23 cellular contexts compared by ENCODE assay signal in the genomic region with DNA sequence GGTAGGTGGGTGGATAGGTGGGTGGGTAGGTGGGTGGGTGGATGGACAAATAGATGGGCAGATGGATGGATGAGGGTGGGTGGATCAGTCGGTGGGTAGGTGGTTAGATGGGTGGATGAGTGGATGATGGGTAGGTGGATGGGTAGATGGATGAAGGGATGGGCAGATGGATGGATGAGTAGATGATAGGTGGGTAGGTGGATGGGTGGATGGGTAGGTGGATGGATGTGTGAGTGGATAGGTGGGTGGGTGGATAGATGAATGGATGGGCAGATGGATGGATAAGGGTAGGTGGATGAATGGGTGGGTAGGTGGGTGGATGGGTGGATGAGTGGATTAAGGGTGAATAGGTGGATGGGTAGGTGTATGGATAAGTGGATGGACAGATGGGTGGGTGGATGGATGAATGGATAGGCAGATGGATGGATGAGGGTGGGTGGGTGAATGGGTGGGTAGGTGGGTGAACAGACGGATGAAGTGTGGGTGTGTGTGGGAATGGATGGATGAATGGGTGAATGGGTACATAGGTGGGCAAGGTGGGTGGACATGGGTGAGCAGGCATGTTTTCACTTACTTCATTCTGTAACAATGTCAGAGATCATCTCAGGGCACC. TPM values are rescaled to one million over a fixed set of nuclear protein-coding genes. Genes with fewer than 3 reads are reported as not detected.
A peak's percentile ranks its signal among the peaks of the same experiment; 100 is the strongest.
DNase-seq lines count a peak whose midpoint lies in the region; ATAC-seq, FAIRE-seq and TF ChIP-seq lines count a peak whose summit lies in the region.
"Had no signal": no experiment of that assay in that cellular context is flagged by ENCODE, and none has a peak within 500 bp of the region (broad histone marks: within the 10 kb centered on the region; RNA-seq: fewer than 3 reads in every experiment).

No MANE protein-coding gene starts in this region.

- H3K4me3 ChIP-seq in CD4-positive, CD25-positive, alpha-beta regulatory T cell (ENCODE audit: low read depth, low read length): no peak overlapping the region
- H3K4me3 ChIP-seq in upper lobe of left lung: no peak overlapping the region
- H3K4me3 ChIP-seq: GM12878, hepatocyte, MG63, SJCRH30 had no signal

- no peak for DNase-seq in CD4-positive, CD25-positive, alpha-beta regulatory T cell
- no peak for DNase-seq in GM12891 (ENCODE audit: insufficient read length, low spot score)
- DNase-seq in T-cell: no peak
- no peak for DNase-seq in naive thymus-derived CD8-positive, alpha-beta T cell
- no peak for DNase-seq in upper lobe of left lung
- no peak for DNase-seq in effector memory CD8-positive, alpha-beta T cell
- DNase-seq: activated CD8-positive, alpha-beta memory T cell treated with anti-CD3 and anti-CD28 coated beads for 24 hours; activated gamma-delta T cell treated with Interleukin-2 at 50 U/mL for 16 hours; endodermal cell; mammary epithelial cell; MG63; NCI-H2029 treated with DMSO at 0.1 percent for 48 hours; SJCRH30; stimulated activated CD4-positive, alpha-beta T cell treated with anti-CD3 and anti-CD28 coated beads, Interleukin-2, amount 100 ng/mL, for 48 hours had no signal

- peaks cover 51% of the 10 kb centered on the region for H3K4me1 ChIP-seq in CD4-positive, CD25-positive, alpha-beta regulatory T cell (ENCODE audit: control insufficient read depth, insufficient read depth, low read length, poor library complexity, severe bottlenecking)
- peaks cover 49 to 61% (median 51%) of the 10 kb centered on the region in 4 donors for H3K4me1 ChIP-seq in upper lobe of left lung

- TF ChIP-seq POLR2A in GM12891 (IDR thresholded peaks at IDR 0.05; ENCODE audit: low read depth, low read length): no peak
- no peak for TF ChIP-seq POLR2A in upper lobe of left lung (IDR thresholded peaks at IDR 0.05)

- peak overlapping the region; percentile 35 for H3K27ac ChIP-seq in CD4-positive, CD25-positive, alpha-beta regulatory T cell (ENCODE audit: insufficient read depth, low read length, poor library complexity, severe bottlenecking)
- H3K27ac ChIP-seq in upper lobe of left lung: peak overlapping the region in 2 of 4 donors; percentile 87 to 88
- H3K27ac ChIP-seq: SJCRH30 had no signal

- peak; percentile 9 for FAIRE-seq in GM12891 (lab: Jason Lieb, UNC)
- FAIRE-seq: colon, frontal cortex, GM12878, RCC 7860 had no signal

- H3K9me3 Mint-ChIP-seq in CD4-positive, CD25-positive, alpha-beta regulatory T cell: no peaks in the 10 kb centered on the region
- no peaks in the 10 kb centered on the region for H3K9me3 Mint-ChIP-seq in T-cell
- no peaks in the 10 kb centered on the region for H3K9me3 Mint-ChIP-seq in naive thymus-derived CD8-positive, alpha-beta T cell
- no peaks in the 10 kb centered on the region for H3K9me3 Mint-ChIP-seq in effector memory CD8-positive, alpha-beta T cell

- no peaks in the 10 kb centered on the region for H3K9me3 ChIP-seq in CD4-positive, CD25-positive, alpha-beta regulatory T cell (ENCODE audit: control insufficient read depth in 2 of 2, low read length in 2 of 2)
- no peaks in the 10 kb centered on the region for H3K9me3 ChIP-seq in upper lobe of left lung
- H3K9me3 ChIP-seq: MG63, SJCRH30 had no signal

- ATAC-seq in CD4-positive, CD25-positive, alpha-beta regulatory T cell (ENCODE audit: low read depth in 2 of 2): no peak
- ATAC-seq in T-cell (replicated peaks in 1 of 4) (no peak), upper lobe of left lung (ENCODE audit: low FRiP score in 2 of 2) (no peak), HG03280 (IDR thresholded peaks at IDR 0.05; ENCODE audit: unreplicated experiment) (no peak)
- ATAC-seq in naive thymus-derived CD8-positive, alpha-beta T cell: no peak
- ATAC-seq in effector memory CD8-positive, alpha-beta T cell (replicated peaks): no peak
- ATAC-seq: activated CD4-positive, CD25-positive, alpha-beta regulatory T cell treated with anti-CD3 and anti-CD28 coated beads, Interleukin-2, amount 50 U/mL, for 24 hours; GM12878; left cardiac atrium; right cardiac atrium had no signal

- 93 to 95% methylated on average over 2 of the region's 2 CpGs for WGBS in upper lobe of left lung, 2 donors

- H3K27me3 ChIP-seq in CD4-positive, CD25-positive, alpha-beta regulatory T cell (ENCODE audit: control insufficient read depth, insufficient read depth, low read length): no peaks in the 10 kb centered on the region
- H3K27me3 ChIP-seq in upper lobe of left lung: no peaks in the 10 kb centered on the region
- H3K27me3 ChIP-seq: hepatocyte, MG63, SJCRH30 had no signal

- no peak for TF ChIP-seq EP300 in upper lobe of left lung (IDR thresholded peaks at IDR 0.05)

- CTCF ChIA-PET in T-cell (lab: Charles Lee): no interaction called here

- H3K4me1 Mint-ChIP-seq in CD4-positive, CD25-positive, alpha-beta regulatory T cell: peaks cover 0 to 55% (median 18%) of the 10 kb centered on the region in 4 donors
- H3K4me1 Mint-ChIP-seq in T-cell: peaks cover 36 to 53% (median 37%) of the 10 kb centered on the region in 3 donors
- peaks cover 17 to 52% (median 45%) of the 10 kb centered on the region in 4 donors for H3K4me1 Mint-ChIP-seq in naive thymus-derived CD8-positive, alpha-beta T cell
- peaks cover 13 to 14% of the 10 kb centered on the region in 2 donors for H3K4me1 Mint-ChIP-seq in effector memory CD8-positive, alpha-beta T cell (ENCODE audit: low read depth in 2 of 2)

- H3K36me3 ChIP-seq in CD4-positive, CD25-positive, alpha-beta regulatory T cell (ENCODE audit: control insufficient read depth, insufficient read depth, low read length): no peaks in the 10 kb centered on the region
- H3K36me3 ChIP-seq in upper lobe of left lung: no peaks in the 10 kb centered on the region
- H3K36me3 ChIP-seq: SJCRH30 had no signal

- peak overlapping the region in 3 of 4 donors; percentile 13 to 63 (median 61) for H3K4me3 Mint-ChIP-seq in CD4-positive, CD25-positive, alpha-beta regulatory T cell
- peak overlapping the region in 2 of 3 donors; percentile 39 to 72 for H3K4me3 Mint-ChIP-seq in T-cell
- H3K4me3 Mint-ChIP-seq in naive thymus-derived CD8-positive, alpha-beta T cell: peak overlapping the region in 3 of 10 donors; percentile 15 to 72 (median 50)
- no peak overlapping the region for H3K4me3 Mint-ChIP-seq in effector memory CD8-positive, alpha-beta T cell
- H3K4me3 Mint-ChIP-seq: endodermal cell had no signal

- POLR2A ChIA-PET in T-cell (lab: Charles Lee): no interaction called here
- POLR2A ChIA-PET in naive thymus-derived CD8-positive, alpha-beta T cell (lab: Charles Lee): interaction anchor here (1.4 to 6.1 kb wide), 3 partner anchors 7 to 23 kb away, joined by 4 to 58 read pairs (median 5); no protein-coding TSS in a partner anchor

- H3K36me3 Mint-ChIP-seq in CD4-positive, CD25-positive, alpha-beta regulatory T cell: no peaks in the 10 kb centered on the region
- H3K36me3 Mint-ChIP-seq in T-cell: no peaks in the 10 kb centered on the region
- no peaks in the 10 kb centered on the region for H3K36me3 Mint-ChIP-seq in naive thymus-derived CD8-positive, alpha-beta T cell
- H3K36me3 Mint-ChIP-seq in effector memory CD8-positive, alpha-beta T cell (ENCODE audit: insufficient read depth): peaks cover 3% of the 10 kb centered on the region

- no peaks in the 10 kb centered on the region for H3K27me3 Mint-ChIP-seq in CD4-positive, CD25-positive, alpha-beta regulatory T cell
- no peaks in the 10 kb centered on the region for H3K27me3 Mint-ChIP-seq in T-cell
- no peaks in the 10 kb centered on the region for H3K27me3 Mint-ChIP-seq in naive thymus-derived CD8-positive, alpha-beta T cell
- peaks cover 5 to 14% of the 10 kb centered on the region in 2 donors for H3K27me3 Mint-ChIP-seq in effector memory CD8-positive, alpha-beta T cell

- TF ChIP-seq CTCF in upper lobe of left lung (IDR thresholded peaks at IDR 0.05): no peak

- peak overlapping the region in 1 of 3 donors; percentile 15 for H3K27ac Mint-ChIP-seq in CD4-positive, CD25-positive, alpha-beta regulatory T cell
- H3K27ac Mint-ChIP-seq in T-cell: peak overlapping the region; percentile 92 to 93
- peak overlapping the region in 6 of 10 donors; percentile 64 to 86 (median 76) for H3K27ac Mint-ChIP-seq in naive thymus-derived CD8-positive, alpha-beta T cell
- H3K27ac Mint-ChIP-seq in effector memory CD8-positive, alpha-beta T cell: peak overlapping the region in 1 of 2 donors; percentile 76
- H3K27ac Mint-ChIP-seq: endodermal cell had no signal

TF ChIP-seq in GM12891, 5 proteins besides CTCF, POLR2A, EP300 and RAD21:
- TF ChIP-seq PAX5 (IDR thresholded peaks at IDR 0.05; ENCODE audit: insufficient read depth, low read length, severe bottlenecking) (no peak), POU2F2 (IDR thresholded peaks at IDR 0.05; ENCODE audit: low read depth, low read length) (no peak), POLR2AphosphoS5 (IDR thresholded peaks at IDR 0.05; ENCODE audit: low read depth, low read length) (no peak), TAF1 (IDR thresholded peaks at IDR 0.05; ENCODE audit: low read depth, low read length) (no peak), SPI1 (IDR thresholded peaks at IDR 0.05; ENCODE audit: low read depth, low read length) (no peak)

RNA-seq across cellular contexts. Expression of gene INF2, which starts 3.3 kb away (rescaled TPM):
- total RNA-seq in CD4-positive, CD25-positive, alpha-beta regulatory T cell: 74.3 TPM
- polyA plus RNA-seq in CD4-positive, CD25-positive, alpha-beta regulatory T cell: 1 to 10 TPM; 4.2 to 8.9 (median 6.6) TPM
- polyA plus RNA-seq in GM12891 (2012; ENCODE audit: low read depth, missing spikeins): 15.6 TPM
- total RNA-seq in T-cell (100 to 1,000 TPM in 2 of 5 donors, 10 to 100 TPM in 3; 72.7 to 128 (median 83.7) TPM), upper lobe of left lung (100 to 1,000 TPM in 5 of 6 donors, 10 to 100 TPM in 1; 65.2 to 259 (median 131) TPM)
- 100 to 1,000 TPM; 114 to 121 TPM for total RNA-seq in naive thymus-derived CD8-positive, alpha-beta T cell
- 1 to 10 TPM; 1.8 to 7.6 (median 5.1) TPM for polyA plus RNA-seq in naive thymus-derived CD8-positive, alpha-beta T cell

RNA-seq across cellular contexts. Expression of gene ADSS1, which starts 37.9 kb away (rescaled TPM):
- 1.9 TPM for total RNA-seq in CD4-positive, CD25-positive, alpha-beta regulatory T cell
- 1 to 10 TPM in 2 of 4 donors, under 1 TPM in 2; 0.10 to 1.7 (median 1.0) TPM for polyA plus RNA-seq in CD4-positive, CD25-positive, alpha-beta regulatory T cell
- polyA plus RNA-seq in GM12891 (2012; ENCODE audit: low read depth, missing spikeins): 0.21 TPM
- total RNA-seq in T-cell (1 to 10 TPM; 2.4 to 5.7 (median 3.5) TPM), upper lobe of left lung (10 to 100 TPM in 1 of 6 donors, 1 to 10 TPM in 5; 4.9 to 34.6 (median 6.2) TPM)
- 1 to 10 TPM; 5.1 to 5.5 TPM for total RNA-seq in naive thymus-derived CD8-positive, alpha-beta T cell
- polyA plus RNA-seq in naive thymus-derived CD8-positive, alpha-beta T cell: 1 to 10 TPM in 2 of 3 donors, under 1 TPM in 1; 0.61 to 3.1 (median 1.4) TPM

Comparison
In these comparisons a context has a peak if more than half of its experiments do, and no peak if none do; other contexts are left out.
1. H3K4me3 Mint-ChIP-seq: peak in CD4-positive, CD25-positive, alpha-beta regulatory T cell (3 of 4) and T-cell (2 of 3); none in effector memory CD8-positive, alpha-beta T cell (0 of 2).